ENCODE assay signal across 21 cellular contexts in genomic region chr17:12877953-12878669, GRCh38.
DNase-seq lines count a peak whose midpoint lies in the region; ATAC-seq, FAIRE-seq and TF ChIP-seq lines count a peak whose summit lies in the region.
"Had no signal": no experiment of that assay in that cellular context is flagged by ENCODE, and none has a peak within 500 bp of the region (broad histone marks: within the 10 kb centered on the region; RNA-seq: fewer than 3 reads in every experiment).

No MANE protein-coding gene starts in this region.

- H3K79me2 ChIP-seq in K562 (ENCODE audit: control insufficient read depth, insufficient read depth, low read length), result no peaks in the 10 kb centered on the region

- H3K9me3 ChIP-seq in A549 (no peaks in the 10 kb centered on the region), K562 (replicated peaks; ENCODE audit: control insufficient read depth, insufficient read depth, low read depth, low read length) (no peaks in the 10 kb centered on the region), SJCRH30 (replicated peaks) (no peaks in the 10 kb centered on the region), psoas muscle (no peaks in the 10 kb centered on the region)

- WGBS in A549 (ENCODE audit: missing lambda C conversion rate), result 67% methylated on average over 8 of the region's 8 CpGs
- WGBS in K562 (ENCODE audit: insufficient coverage, low coverage, missing lambda C conversion rate), result 1% methylated on average over 8 of the region's 8 CpGs
- WGBS in psoas muscle, 3 donors, result 74 to 78% (median 78%) methylated on average over 8 of the region's 8 CpGs

- DNase-seq in A549 (ENCODE audit: low read depth in 1 of 2, low spot score in 1 of 2), result no peak
- DNase-seq in K562 (ENCODE audit: extremely low read depth in 1 of 4, low spot score in 3 of 4), result no peak
- DNase-seq in SJCRH30, result no peak
- no peak for DNase-seq in NAMALWA (ENCODE audit: low spot score)
- no peak for DNase-seq in psoas muscle
- DNase-seq: 8988T; AML-193; C1 segment of cervical spinal cord; CD8-positive, alpha-beta T cell; IMR-90; NCI-H1105 treated with DMSO at 0.1 percent for 48 hours; NCI-H2029 treated with DMSO at 0.1 percent for 48 hours; NCI-H2171; NCI-H345; NCI-H524; OCI-M1 had no signal

- H3K27ac ChIP-seq in A549 (no peak overlapping the region), K562 (ENCODE audit: extremely low read depth, low read depth, low read length) (no peak overlapping the region), SJCRH30 (no peak overlapping the region), psoas muscle (no peak overlapping the region)

- TF ChIP-seq CTCF in A549 (IDR thresholded peaks at IDR 0.05), result no peak
- no peak for TF ChIP-seq CTCF in K562 (IDR thresholded peaks at IDR 0.05 in 2 of 3, conservative IDR thresholded peaks at IDR 0.05 in 1 of 3; ENCODE audit: insufficient read depth in 2 of 3, low read depth in 1 of 3, low read length in 3 of 3)
- TF ChIP-seq CTCF in psoas muscle (IDR thresholded peaks at IDR 0.05), result no peak

- CTCF ChIA-PET in A549 (lab: Yijun Ruan, JAX) (interaction anchor here (0.6 kb wide), 1 partner anchor 183 kb away, joined by 3 read pairs; no protein-coding TSS in a partner anchor), K562 (lab: Yijun Ruan, JAX; ENCODE audit: low intra/inter-chr PET ratio) (no interaction called here)

- H3K4me2 ChIP-seq in A549 (no peak overlapping the region), K562 (ENCODE audit: insufficient read depth, low read length) (no peak overlapping the region)

- no peak for TF ChIP-seq EP300 in A549 (IDR thresholded peaks at IDR 0.05)
- TF ChIP-seq EP300 in K562 (IDR thresholded peaks at IDR 0.05; ENCODE audit: low read length), result no peak

- H2AFZ ChIP-seq in K562 (ENCODE audit: low read depth, low read length), result no peak overlapping the region

- TF ChIP-seq RAD21 in A549 (conservative IDR thresholded peaks at IDR 0.05 in 1 of 2, IDR thresholded peaks at IDR 0.05 in 1 of 2), result no peak
- no peak for TF ChIP-seq RAD21 in K562 (CRISPR knock-in tag; conservative IDR thresholded peaks at IDR 0.05 in 1 of 2, IDR thresholded peaks at IDR 0.05 in 1 of 2)

- H3K27me3 ChIP-seq in K562 (ENCODE audit: control insufficient read depth in 2 of 2, insufficient read depth in 2 of 2, low read length in 2 of 2) (no peaks in the 10 kb centered on the region), SJCRH30 (no peaks in the 10 kb centered on the region), psoas muscle (ENCODE audit: insufficient read depth in 3 of 3, low read length in 2 of 3) (no peaks in the 10 kb centered on the region)

- H3K9ac ChIP-seq in K562 (ENCODE audit: insufficient read depth in 1 of 2, low read depth in 2 of 2, low read length in 2 of 2), result no peak overlapping the region

- intact Hi-C loops in K562 (cut with micrococcal nuclease) (no loop called here), psoas muscle (cut with DNase I) (no loop called here)

- ATAC-seq in A549 (no peak), GM18502 (IDR thresholded peaks at IDR 0.05; ENCODE audit: poor library complexity, unreplicated experiment) (peak; percentile 54), HG02884 (IDR thresholded peaks at IDR 0.05; ENCODE audit: unreplicated experiment) (peak; percentile 66), K562 (no peak), psoas muscle (no peak)
- ATAC-seq: CD8-positive, alpha-beta T cell; HCT116 had no signal

- H3K36me3 ChIP-seq in K562 (ENCODE audit: control insufficient read depth, insufficient read depth, low read length), result no peaks in the 10 kb centered on the region
- H3K36me3 ChIP-seq in SJCRH30, result no peaks in the 10 kb centered on the region
- H3K36me3 ChIP-seq in psoas muscle (ENCODE audit: insufficient read depth in 1 of 2, low read depth in 1 of 2), result no peaks in the 10 kb centered on the region

- H4K20me1 ChIP-seq in K562 (replicated peaks; ENCODE audit: control insufficient read depth, insufficient read depth, low read length), result no peaks in the 10 kb centered on the region

- H3K4me3 ChIP-seq in A549 (no peak overlapping the region), K562 (no peak overlapping the region), SJCRH30 (no peak overlapping the region), psoas muscle (no peak overlapping the region)

- no peaks in the 10 kb centered on the region; the same call in 2 of the 3 replicates for H3K4me1 ChIP-seq in A549
- no peaks in the 10 kb centered on the region for H3K4me1 ChIP-seq in K562 (replicated peaks in 1 of 2; ENCODE audit: control insufficient read depth in 2 of 2, insufficient read depth in 2 of 2, low read length in 2 of 2)
- H3K4me1 ChIP-seq in SJCRH30, result no peaks in the 10 kb centered on the region
- no peaks in the 10 kb centered on the region for H3K4me1 ChIP-seq in psoas muscle

- no peak for FAIRE-seq in A549 (lab: Jason Lieb, UNC)
- no peak for FAIRE-seq in K562 (lab: Jason Lieb, UNC)
- FAIRE-seq: H1, RCC 7860 had no signal

- TF ChIP-seq POLR2A in A549 (IDR thresholded peaks at IDR 0.05; ENCODE audit: low read length), result no peak
- TF ChIP-seq POLR2A in K562 (conservative IDR thresholded peaks at IDR 0.05), result no peak

- BruUV-seq in K562 (replicated peaks; lab: Mats Ljungman, UMichigan), result no TSS peak

- no peaks in the 10 kb centered on the region for H3K9me1 ChIP-seq in K562 (ENCODE audit: control insufficient read depth, insufficient read depth, low read length)

- in situ Hi-C loops in K562 (cut with MboI), result no loop called here

- POLR2A ChIA-PET in A549 (lab: Yijun Ruan, JAX), result no interaction called here
- POLR2A ChIA-PET in K562 (lab: Yijun Ruan, JAX), result no interaction called here

TF ChIP-seq in A549, 52 proteins besides CTCF, POLR2A, EP300 and RAD21:
- TF ChIP-seq FOSL2 (IDR thresholded peaks at IDR 0.05), result no peak
- TF ChIP-seq FOSL2 (CRISPR knock-in tag; IDR thresholded peaks at IDR 0.05), result peak; percentile 51; the same call in 1 of the 2 replicates
- no peak for TF ChIP-seq NFE2L2 (conservative IDR thresholded peaks at IDR 0.05; ENCODE audit: low read length)

TF ChIP-seq in K562, 482 proteins besides CTCF, POLR2A, EP300 and RAD21:
- TF ChIP-seq PPARD (CRISPR knock-in tag; IDR thresholded peaks at IDR 0.05), result no peak
- TF ChIP-seq SMARCC2 (IDR thresholded peaks at IDR 0.05; ENCODE audit: low read depth), result no peak
- TF ChIP-seq ZNF3 (CRISPR knock-in tag; IDR thresholded peaks at IDR 0.05), result no peak
- TF ChIP-seq RUNX1 (IDR thresholded peaks at IDR 0.05; ENCODE audit: low read depth), result no peak
- no peak for TF ChIP-seq ZNF24 (IDR thresholded peaks at IDR 0.05)
- TF ChIP-seq TSC22D4 (tag; IDR thresholded peaks at IDR 0.05), result no peak
- TF ChIP-seq ZNF239 (CRISPR knock-in tag; IDR thresholded peaks at IDR 0.05), result peak; percentile 58
- TF ChIP-seq RBM25 (IDR thresholded peaks at IDR 0.05; ENCODE audit: low read depth, low read length, severe bottlenecking), result peak; percentile 19
- TF ChIP-seq CCAR2 (IDR thresholded peaks at IDR 0.05; ENCODE audit: low read depth, low read length), result no peak
- TF ChIP-seq POLR2B (IDR thresholded peaks at IDR 0.05; ENCODE audit: low read depth, partially characterized antibody), result no peak
TF ChIP-seq in K562: peak in this region for 2.

Comparison
In these comparisons a context has a peak if more than half of its experiments do, and no peak if none do; other contexts are left out.
1. ATAC-seq: peak in GM18502 (single experiment) and HG02884 (single experiment); none in A549 (0 of 2), K562 (single experiment) and psoas muscle (0 of 4).